Comparison of ENCODE assay signal across 8 cellular contexts in genomic region chr22:37492428-37493344, GRCh38. TPM values are rescaled to one million over a fixed set of nuclear protein-coding genes. Genes with fewer than 3 reads are reported as not detected.
DNase-seq lines count a peak whose midpoint lies in the region; ATAC-seq and TF ChIP-seq lines count a peak whose summit lies in the region.

No MANE protein-coding gene starts in this region.

- no peaks in the 10 kb centered on the region for H3K27me3 Mint-ChIP-seq in WTC11 (ENCODE audit: low read depth)

- no peaks in the 10 kb centered on the region for H3K79me2 ChIP-seq in osteoblast (ENCODE audit: insufficient read depth, low read length)

- H3K9me3 Mint-ChIP-seq in WTC11, result no peaks in the 10 kb centered on the region

- 69 to 72% methylated on average over 23 to 24 of the region's 24 CpGs for WGBS in aorta, 2 donors

- no peak overlapping the region for H2AFZ ChIP-seq in osteoblast (ENCODE audit: low read length)

- H3K36me3 Mint-ChIP-seq in WTC11, result no peaks in the 10 kb centered on the region

- POLR2A ChIA-PET in WTC11 (lab: Charles Lee), result interaction anchor here (0.6 kb wide), 1 partner anchor 789 kb away, joined by 4 read pairs; the partner anchor contains the start of gene CACNG2

- CTCF ChIA-PET in WTC11 (lab: Charles Lee), result interaction anchor here (0.8 to 10.8 kb wide), 6 partner anchors 15 to 234 kb away, joined by 3 to 175 read pairs (median 4); no protein-coding TSS in a partner anchor

- intact Hi-C loops in aorta (cut with DNase I), result no loop called here

- no peak overlapping the region for H3K4me3 ChIP-seq in osteoblast (ENCODE audit: insufficient read depth, low read length)
- H3K4me3 ChIP-seq in aorta (ENCODE audit: low read length in 2 of 2), result no peak overlapping the region

- DNase-seq in COLO668 (lab: John Stamatoyannopoulos, UW; ENCODE audit: unreplicated experiment) (peak; percentile 17), HuH-7.5 (ENCODE audit: low spot score) (peak; percentile 63), WTC11 (ENCODE audit: low spot score) (peak; percentile 78), osteoblast (ENCODE audit: insufficient read length, low spot score, missing footprints) (peak; percentile 97), aorta (no peak)
- peak; percentile 19 for DNase-seq in effector CD4-positive, alpha-beta T cell

- peak; percentile 89 for ATAC-seq in WTC11
- ATAC-seq in HG03432 (IDR thresholded peaks at IDR 0.05; ENCODE audit: unreplicated experiment), result no peak
- no peak for ATAC-seq in GM21576 (IDR thresholded peaks at IDR 0.05; ENCODE audit: unreplicated experiment)
- ATAC-seq in aorta (ENCODE audit: low FRiP score), result no peak

- H3K27me3 ChIP-seq in osteoblast (ENCODE audit: insufficient read depth, low read length) (no peaks in the 10 kb centered on the region), aorta (ENCODE audit: control insufficient read depth in 1 of 2, insufficient read depth in 2 of 2, low read length in 1 of 2) (no peaks in the 10 kb centered on the region)

- H3K4me1 Mint-ChIP-seq in WTC11, result peaks cover 31% of the 10 kb centered on the region

- H3K4me1 ChIP-seq in osteoblast (ENCODE audit: insufficient read depth, low read length) (peaks cover 14% of the 10 kb centered on the region), aorta (ENCODE audit: control insufficient read depth in 1 of 2, insufficient read depth in 2 of 2, low read length in 2 of 2) (no peaks in the 10 kb centered on the region)

- H3K4me2 ChIP-seq in osteoblast (ENCODE audit: insufficient read depth, low read length), result no peak overlapping the region

- H3K36me3 ChIP-seq in osteoblast (ENCODE audit: insufficient read depth, low read length) (peaks cover 16% of the 10 kb centered on the region), aorta (ENCODE audit: control insufficient read depth in 1 of 2, insufficient read depth in 2 of 2, low read length in 1 of 2) (no peaks in the 10 kb centered on the region)

- peak; percentile 49; the same call in 1 of the 2 replicates for TF ChIP-seq CTCF in WTC11 (IDR thresholded peaks at IDR 0.05)
- TF ChIP-seq CTCF in osteoblast (IDR thresholded peaks at IDR 0.05; ENCODE audit: extremely low read depth, low read depth, low read length), result peak; percentile 63

- H3K27ac ChIP-seq in osteoblast (ENCODE audit: low read depth, low read length), result no peak overlapping the region
- no peak overlapping the region for H3K27ac ChIP-seq in aorta (ENCODE audit: low read depth in 1 of 2, low read length in 2 of 2)

- no peak overlapping the region for H3K4me3 Mint-ChIP-seq in WTC11

- H3K9me3 ChIP-seq in osteoblast (ENCODE audit: low read depth, low read length) (no peaks in the 10 kb centered on the region), aorta (ENCODE audit: control insufficient read depth, low read length) (no peaks in the 10 kb centered on the region)

- no peaks in the 10 kb centered on the region for H4K20me1 ChIP-seq in osteoblast (ENCODE audit: insufficient read depth, low read length)

- no peak overlapping the region for H3K27ac Mint-ChIP-seq in WTC11

TF ChIP-seq in WTC11, 78 proteins besides CTCF, POLR2A, EP300 and RAD21:
- TF ChIP-seq GTF2I (CRISPR knock-in tag; conservative IDR thresholded peaks at IDR 0.05) (peak; percentile 98), TEAD1 (CRISPR knock-in tag; IDR thresholded peaks at IDR 0.05) (no peak)

RNA-seq across cellular contexts. Expression of gene MFNG, which starts 6.5 kb away (rescaled TPM):
- total RNA-seq in WTC11 (2021), result 3.2 to 4.8 TPM (median 3.7 TPM) in 3 replicates
- 0.29 and 0.72 TPM in 2 replicates for total RNA-seq in osteoblast
- 10 to 100 TPM; 22.8 to 35.4 TPM for total RNA-seq in aorta
- polyA plus RNA-seq in aorta, result 10 to 100 TPM in 1 of 2 donors, 1 to 10 TPM in 1; 6.7 to 12.0 TPM

RNA-seq across cellular contexts. Expression of gene CARD10, which starts 26.5 kb away (rescaled TPM):
- total RNA-seq in WTC11 (2021) (14.6 to 17.5 TPM (median 16.0 TPM) in 3 replicates), osteoblast (11.9 and 12.7 TPM in 2 replicates), aorta (10 to 100 TPM; 10.1 to 24.9 TPM)
- polyA plus RNA-seq in aorta, result 1 to 10 TPM; 2.2 to 8.8 TPM

Comparison
In these comparisons a context has a peak if more than half of its experiments do, and no peak if none do; other contexts are left out.
1. DNase-seq: peak in COLO668 (single experiment), HuH-7.5 (single experiment), WTC11 (single experiment), effector CD4-positive, alpha-beta T cell (single experiment) and osteoblast (single experiment); none in aorta (0 of 2).